22 cellular contexts compared by ENCODE assay signal in the genomic region with DNA sequence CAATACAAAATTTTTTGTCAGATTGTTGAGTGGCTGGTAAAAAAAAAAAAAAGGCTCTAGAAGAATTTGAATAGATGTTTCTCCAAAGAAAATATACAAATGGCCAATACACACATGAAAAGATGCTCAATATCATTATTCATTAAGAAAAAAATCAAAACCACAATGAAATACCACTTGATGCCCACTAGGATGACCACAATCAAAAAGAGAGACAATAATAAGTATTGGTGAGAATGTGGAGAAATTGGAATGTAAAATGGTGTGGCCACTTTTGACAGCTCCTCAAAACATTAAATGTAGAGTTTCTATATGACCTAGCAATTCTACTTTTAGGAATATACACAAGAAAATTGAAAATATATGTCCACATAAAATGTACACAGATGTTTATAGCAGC.
DNase-seq lines count a peak whose midpoint lies in the region; ATAC-seq, FAIRE-seq and TF ChIP-seq lines count a peak whose summit lies in the region.
"Had no signal": no experiment of that assay in that cellular context is flagged by ENCODE, and none has a peak within 500 bp of the region (broad histone marks: within the 10 kb centered on the region; RNA-seq: fewer than 3 reads in every experiment).

No MANE protein-coding gene starts in this region.

- H3K27ac ChIP-seq in C4-2B (no peak overlapping the region), epithelial cell of prostate (peak overlapping the region; percentile 50)

- ATAC-seq in HG03135 (IDR thresholded peaks at IDR 0.05; ENCODE audit: unreplicated experiment) (no peak), HG03378 (IDR thresholded peaks at IDR 0.05; ENCODE audit: unreplicated experiment) (no peak)
- ATAC-seq: GM23338, Panc1 had no signal

- H3K4me1 Mint-ChIP-seq in progenitor cell of endocrine pancreas (ENCODE audit: low read depth): peaks cover 9% of the 10 kb centered on the region
- H3K4me1 Mint-ChIP-seq: CD4-positive, CD25-positive, alpha-beta regulatory T cell had no signal

- H3K4me3 Mint-ChIP-seq in progenitor cell of endocrine pancreas (ENCODE audit: low read depth): no peak overlapping the region
- H3K4me3 Mint-ChIP-seq: CD4-positive, CD25-positive, alpha-beta regulatory T cell; GM23338; H9 had no signal

- no peaks in the 10 kb centered on the region for H3K9me3 Mint-ChIP-seq in progenitor cell of endocrine pancreas (ENCODE audit: low read depth)
- H3K9me3 Mint-ChIP-seq: GM23338, H9 had no signal

- no peak overlapping the region for H3K27ac Mint-ChIP-seq in progenitor cell of endocrine pancreas
- H3K27ac Mint-ChIP-seq: CD4-positive, CD25-positive, alpha-beta regulatory T cell; GM23338 had no signal

- TF ChIP-seq CTCF in C4-2B (conservative IDR thresholded peaks at IDR 0.05): peak; percentile 6; the same call in 1 of the 2 replicates
- TF ChIP-seq CTCF in progenitor cell of endocrine pancreas (IDR thresholded peaks at IDR 0.05; ENCODE audit: unreplicated experiment): peak; percentile 23

- H3K27me3 Mint-ChIP-seq in progenitor cell of endocrine pancreas: no peaks in the 10 kb centered on the region
- H3K27me3 Mint-ChIP-seq: CD4-positive, CD25-positive, alpha-beta regulatory T cell had no signal

- H3K36me3 Mint-ChIP-seq in progenitor cell of endocrine pancreas (ENCODE audit: insufficient read depth): no peaks in the 10 kb centered on the region
- H3K36me3 Mint-ChIP-seq: CD4-positive, CD25-positive, alpha-beta regulatory T cell had no signal

- DNase-seq in epithelial cell of prostate (ENCODE audit: low read depth, low spot score) (no peak), progenitor cell of endocrine pancreas (ENCODE audit: low spot score, unreplicated experiment) (no peak), middle frontal gyrus (ENCODE audit: extremely low spot score, low spot score) (no peak)
- DNase-seq: CD4-positive, CD25-positive, alpha-beta regulatory T cell; DMS53; H9; NCI-H1092; NCI-H1417 treated with DMSO at 0.1 percent for 48 hours; NCI-H187; NCI-H2081 treated with DMSO at 0.1 percent for 48 hours; NCI-H2171; NCI-H226; NCI-H510A; NCI-H69; SHP77 treated with DMSO at 0.1 percent for 48 hours had no signal

- peak; percentile 70 for FAIRE-seq in TTC549 (lab: Jason Lieb, UNC)
- FAIRE-seq: GM18507 had no signal
